In the genomic region with DNA sequence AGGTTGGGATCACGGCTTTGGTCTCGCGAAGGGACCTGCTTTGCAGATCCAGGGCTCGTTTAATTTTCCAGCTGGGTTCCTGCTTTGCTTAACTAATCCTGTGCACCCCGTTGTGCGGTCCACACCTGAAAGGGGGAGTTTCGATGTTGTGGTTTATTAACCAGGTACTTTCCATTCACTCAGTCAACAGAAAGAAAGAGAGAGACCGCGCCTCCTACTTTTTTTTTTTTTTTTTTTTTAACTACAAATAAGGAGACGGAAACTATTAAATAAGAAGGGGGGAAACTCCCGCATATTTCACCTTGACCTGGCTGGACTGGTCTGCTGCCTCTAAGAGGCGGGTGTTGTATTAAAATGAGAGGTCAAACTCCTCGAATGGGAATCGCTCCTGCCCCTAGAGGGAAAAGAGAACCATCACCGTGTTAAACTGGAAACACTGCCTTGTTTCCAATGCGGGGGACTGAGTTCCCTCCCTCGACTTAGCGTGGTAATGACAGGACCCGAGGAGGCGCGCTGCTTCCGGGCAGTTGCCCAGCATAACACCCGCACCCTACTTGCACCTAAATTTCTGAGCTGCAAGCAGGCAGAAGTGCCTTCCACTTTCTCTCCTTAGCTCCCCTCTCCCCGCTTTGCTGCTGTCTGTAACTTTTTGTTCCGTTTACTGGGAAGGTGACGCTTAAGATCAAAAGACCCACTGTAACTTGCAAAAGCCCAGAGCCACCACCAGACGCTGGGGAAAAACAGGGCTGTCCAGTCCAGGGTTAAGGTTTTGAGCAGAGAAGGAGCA, we compare ENCODE assay signal across 8 cellular contexts. TPM values are rescaled to one million over a fixed set of nuclear protein-coding genes. Genes with fewer than 3 reads are reported as not detected.
DNase-seq lines count a peak whose midpoint lies in the region; ATAC-seq and TF ChIP-seq lines count a peak whose summit lies in the region.

No MANE protein-coding gene starts in this region.

- TF ChIP-seq EP300 in ovary (IDR thresholded peaks at IDR 0.05) = no peak

- 4 to 6% (median 5%) methylated on average over 26 to 27 of the region's 27 CpGs for WGBS in adrenal gland, 4 donors
- 7 to 8% methylated on average over 27 of the region's 27 CpGs for WGBS in heart right ventricle, 2 donors
- 3 to 4% (median 4%) methylated on average over 27 of the region's 27 CpGs for WGBS in ovary, 3 donors

- peak; percentile 68 for DNase-seq in COR-L47 (lab: John Stamatoyannopoulos, UW)
- peak; percentile 54 for DNase-seq in NCI-H446 treated with DMSO at 0.1 percent for 48 hours (lab: John Stamatoyannopoulos, UW)
- DNase-seq in adrenal gland = peak; percentile 61 to 83 (median 68)
- peak; percentile 31 to 56 for DNase-seq in heart right ventricle
- peak; percentile 60 to 74 (median 66) for DNase-seq in ovary
- no peak for DNase-seq in NOMO-1 treated with dmso at 0.1 percent for 144 hours (lab: John Stamatoyannopoulos, UW; ENCODE audit: unreplicated experiment)

- H3K4me1 ChIP-seq in adrenal gland (replicated peaks in 1 of 2) (peaks cover 0 to 5% of the 10 kb centered on the region in 2 donors), heart right ventricle (peaks cover 0 to 30% (median 12%) of the 10 kb centered on the region in 9 donors), ovary (ENCODE audit: insufficient read depth) (peaks cover 1% of the 10 kb centered on the region)

- ATAC-seq in GM19043 (IDR thresholded peaks at IDR 0.05; ENCODE audit: low read depth, unreplicated experiment) (peak; percentile 37), HG03135 (IDR thresholded peaks at IDR 0.05; ENCODE audit: unreplicated experiment) (peak; percentile 41), heart right ventricle (peak; percentile 54 to 78 (median 74))

- no peaks in the 10 kb centered on the region for H3K36me3 ChIP-seq in adrenal gland (replicated peaks in 1 of 2)
- no peaks in the 10 kb centered on the region for H3K36me3 ChIP-seq in heart right ventricle
- H3K36me3 ChIP-seq in ovary = no peaks in the 10 kb centered on the region

- H3K4me3 ChIP-seq in adrenal gland (peak overlapping the region; percentile 51 to 83 (median 72)), heart right ventricle (peak overlapping the region; percentile 47 to 74 (median 66)), ovary (peak overlapping the region; percentile 73)

- H3K27ac ChIP-seq in adrenal gland (peak overlapping the region; percentile 53 to 95 (median 88)), heart right ventricle (peak overlapping the region; percentile 59 to 88 (median 82)), ovary (peak overlapping the region; percentile 86 to 88)

- H3K9me3 ChIP-seq in adrenal gland (replicated peaks in 1 of 3) = no peaks in the 10 kb centered on the region
- no peaks in the 10 kb centered on the region for H3K9me3 ChIP-seq in heart right ventricle
- no peaks in the 10 kb centered on the region for H3K9me3 ChIP-seq in ovary

- intact Hi-C loops in adrenal gland (cut with DNase I) = no loop called here
- intact Hi-C loops in heart right ventricle (cut with DNase I) = loop anchor here in 5 of 10 donors (10.0 kb wide), 2 partner anchors 75 to 265 kb away; no protein-coding TSS in a partner anchor
- intact Hi-C loops in ovary (cut with DNase I) = no loop called here

- TF ChIP-seq POLR2A in adrenal gland (IDR thresholded peaks at IDR 0.05) (peak; percentile 33 to 65), ovary (IDR thresholded peaks at IDR 0.05) (no peak)

- H3K27me3 ChIP-seq in adrenal gland = no peaks in the 10 kb centered on the region
- peaks cover 0 to 37% (median 16%) of the 10 kb centered on the region in 7 donors for H3K27me3 ChIP-seq in heart right ventricle
- no peaks in the 10 kb centered on the region for H3K27me3 ChIP-seq in ovary

- TF ChIP-seq CTCF in adrenal gland (IDR thresholded peaks at IDR 0.05) (peak; percentile 9 to 52 (median 33)), heart right ventricle (IDR thresholded peaks at IDR 0.05) (peak in 5 of 9 donors; percentile 19 to 36 (median 33)), ovary (IDR thresholded peaks at IDR 0.05) (peak in 2 of 3 donors; percentile 31 to 38)

RNA-seq across cellular contexts. Expression of a gene that starts 1.1 kb away (rescaled TPM):
- 10 to 100 TPM in 3 of 8 donors, 1 to 10 TPM in 5; 3.1 to 16.4 (median 9.0) TPM for total RNA-seq in adrenal gland
- polyA plus RNA-seq in adrenal gland = 1 to 10 TPM; 1.1 to 4.3 (median 1.4) TPM
- total RNA-seq in heart right ventricle = 10 to 100 TPM in 1 of 10 donors, 1 to 10 TPM in 8, under 1 TPM in 1; 0.93 to 10.7 (median 3.0) TPM
- under 1 TPM; 0.46 to 0.59 TPM for polyA plus RNA-seq in heart right ventricle
- total RNA-seq in ovary = 10 to 100 TPM in 5 of 7 donors, 1 to 10 TPM in 2; 6.8 to 45.5 (median 14.1) TPM
- polyA plus RNA-seq in ovary = 1 to 10 TPM; 3.7 to 4.4 TPM
